In the genomic region with DNA sequence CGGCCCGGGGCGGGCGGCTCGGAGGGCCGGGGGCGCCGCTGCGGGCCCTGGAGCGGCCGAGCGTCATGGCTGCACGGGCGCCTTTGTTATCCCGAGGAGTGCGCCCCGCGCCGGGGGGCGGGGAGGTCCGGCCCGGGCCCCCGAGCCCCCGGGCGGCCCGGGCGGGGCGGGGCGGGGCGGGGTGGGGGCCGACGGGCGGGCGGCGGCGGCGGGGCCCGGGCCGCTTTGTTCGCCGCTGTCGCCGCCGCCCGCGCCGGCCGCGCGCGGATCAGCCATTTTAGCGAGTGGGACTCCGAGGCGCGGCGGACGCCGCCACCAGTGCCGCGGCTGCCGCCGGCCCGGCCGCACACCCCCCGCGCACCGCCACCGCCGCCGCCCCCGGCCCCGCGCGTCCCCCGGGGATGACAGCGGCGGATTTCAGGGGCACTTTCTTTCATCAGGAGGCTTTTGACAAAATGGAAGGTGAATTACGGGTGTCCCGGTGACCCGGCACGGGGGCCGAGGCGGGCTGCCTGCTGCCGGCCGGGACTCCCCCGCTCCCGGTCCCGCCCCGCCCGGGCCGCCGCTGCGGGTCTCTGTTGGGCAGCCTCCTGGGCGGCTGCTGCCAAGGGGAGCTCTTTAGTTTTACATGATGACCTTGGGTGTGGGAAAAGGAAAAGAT, we compare ENCODE assay signal across 8 cellular contexts. TPM values are rescaled to one million over a fixed set of nuclear protein-coding genes. Genes with fewer than 3 reads are reported as not detected.
DNase-seq lines count a peak whose midpoint lies in the region; ATAC-seq and TF ChIP-seq lines count a peak whose summit lies in the region.

No MANE protein-coding gene starts in this region.

- peak overlapping the region; percentile 35 for H3K27ac ChIP-seq in mammary epithelial cell (ENCODE audit: insufficient read depth, low read depth, low read length)

- ATAC-seq in GM19395 (IDR thresholded peaks at IDR 0.05; ENCODE audit: unreplicated experiment) (peak; percentile 11), GM18873 (IDR thresholded peaks at IDR 0.05; ENCODE audit: low FRiP score, unreplicated experiment) (no peak)

- H3K27me3 ChIP-seq in mammary epithelial cell (ENCODE audit: insufficient read depth, low read length) (no peaks in the 10 kb centered on the region), mononuclear cell (ENCODE audit: insufficient read depth, low read length) (no peaks in the 10 kb centered on the region)

- WGBS in mammary epithelial cell (ENCODE audit: low coverage, missing lambda C conversion rate) = 21% methylated on average over 8 of the region's 94 CpGs

- BruUV-seq in mammary epithelial cell (replicated peaks; lab: Mats Ljungman, UMichigan) = no TSS peak

- H3K9me3 ChIP-seq in mammary epithelial cell (replicated peaks; ENCODE audit: insufficient read depth, low read length) (peaks cover 4% of the 10 kb centered on the region), mononuclear cell (ENCODE audit: low read depth, low read length) (no peaks in the 10 kb centered on the region)

- TF ChIP-seq CTCF in LNCaP clone FGC (IDR thresholded peaks at IDR 0.05; ENCODE audit: control insufficient read depth, extremely low read depth, insufficient read depth) = no peak
- no peak for TF ChIP-seq CTCF in mammary epithelial cell (conservative IDR thresholded peaks at IDR 0.05 in 1 of 2, IDR thresholded peaks at IDR 0.05 in 1 of 2; ENCODE audit: extremely low read depth in 1 of 2, insufficient read depth in 1 of 2, low read depth in 1 of 2, low read length in 2 of 2)

- peaks cover 4% of the 10 kb centered on the region for H3K36me3 ChIP-seq in mammary epithelial cell (ENCODE audit: insufficient read depth, low read length)

- peaks cover 26% of the 10 kb centered on the region for H3K79me2 ChIP-seq in mammary epithelial cell (ENCODE audit: insufficient read depth, low read length)

- CTCF ChIA-PET in mammary epithelial cell (lab: Charles Lee; ENCODE audit: low non-redundant PET) = no interaction called here

- peak overlapping the region; percentile 72 for H3K4me2 ChIP-seq in mammary epithelial cell (ENCODE audit: insufficient read depth, low read depth, low read length)

- intact Hi-C loops in mammary epithelial cell (cut with micrococcal nuclease) = no loop called here

- peak overlapping the region; percentile 55 for H3K9ac ChIP-seq in mammary epithelial cell (ENCODE audit: insufficient read depth, low read length)

- peak overlapping the region; percentile 54 for H3K4me3 ChIP-seq in LNCaP clone FGC (ENCODE audit: low read depth, low read length)
- peak overlapping the region; percentile 38 to 56 (median 53) for H3K4me3 ChIP-seq in mammary epithelial cell (replicated peaks in 1 of 3; ENCODE audit: insufficient read depth in 1 of 3, low read depth in 2 of 3, low read length in 3 of 3)
- peak overlapping the region; percentile 33 for H3K4me3 ChIP-seq in mononuclear cell (ENCODE audit: low read length)

- peak overlapping the region; percentile 20 for H2AFZ ChIP-seq in mammary epithelial cell (ENCODE audit: low read depth, low read length)

- dilution Hi-C loops in mammary epithelial cell (cut with HindIII; ENCODE audit: low sequenced_read_pairs) = loop anchor here (5.0 to 25.0 kb wide), 3 partner anchors 77 to 222 kb away; no protein-coding TSS in a partner anchor

- peaks cover 6% of the 10 kb centered on the region for H3K4me1 ChIP-seq in mammary epithelial cell (ENCODE audit: insufficient read depth, low read length)
- peaks cover 16% of the 10 kb centered on the region for H3K4me1 ChIP-seq in mononuclear cell (ENCODE audit: insufficient read depth, low read length)

- H4K20me1 ChIP-seq in mammary epithelial cell (ENCODE audit: insufficient read depth, low read length) = no peaks in the 10 kb centered on the region

- in situ Hi-C loops in mammary epithelial cell (cut with MboI; ENCODE audit: low sequenced_read_pairs in 2 of 2) = no loop called here

- DNase-seq in CD1c-positive myeloid dendritic cell (ENCODE audit: extremely low spot score) (peak; percentile 17), LNCaP clone FGC (ENCODE audit: low read depth) (no peak), mammary epithelial cell (no peak), NCI-H2196 (lab: John Stamatoyannopoulos, UW; ENCODE audit: unreplicated experiment) (no peak), DMS114 treated with DMSO at 0.1 percent for 48 hours (lab: John Stamatoyannopoulos, UW; ENCODE audit: unreplicated experiment) (no peak)

RNA-seq across cellular contexts. Expression of a gene that starts 1.2 kb away (rescaled TPM):
- total RNA-seq in mammary epithelial cell = 100 to 1,000 TPM in 1 of 2 donors, 10 to 100 TPM in 1; 58.5 to 114 TPM
- polyA plus RNA-seq in mammary epithelial cell = 33.0 TPM
- 33.2 TPM for polyA minus RNA-seq in mammary epithelial cell
- 4.5 TPM for total RNA-seq in mononuclear cell

Comparison
In these comparisons a context has a peak if more than half of its experiments do, and no peak if none do; other contexts are left out.
1. RNA of a gene that starts 1.2 kb away (total RNA-seq): 58.5 to 114 TPM in mammary epithelial cell; 4.5 TPM in mononuclear cell (single experiment); every median in the first group is over 10 times any median in the second.
2. Peak in every context shown above with its lines, with median percentiles within 50 percentile points of each other: H3K4me3 ChIP-seq.